In the genomic region with DNA sequence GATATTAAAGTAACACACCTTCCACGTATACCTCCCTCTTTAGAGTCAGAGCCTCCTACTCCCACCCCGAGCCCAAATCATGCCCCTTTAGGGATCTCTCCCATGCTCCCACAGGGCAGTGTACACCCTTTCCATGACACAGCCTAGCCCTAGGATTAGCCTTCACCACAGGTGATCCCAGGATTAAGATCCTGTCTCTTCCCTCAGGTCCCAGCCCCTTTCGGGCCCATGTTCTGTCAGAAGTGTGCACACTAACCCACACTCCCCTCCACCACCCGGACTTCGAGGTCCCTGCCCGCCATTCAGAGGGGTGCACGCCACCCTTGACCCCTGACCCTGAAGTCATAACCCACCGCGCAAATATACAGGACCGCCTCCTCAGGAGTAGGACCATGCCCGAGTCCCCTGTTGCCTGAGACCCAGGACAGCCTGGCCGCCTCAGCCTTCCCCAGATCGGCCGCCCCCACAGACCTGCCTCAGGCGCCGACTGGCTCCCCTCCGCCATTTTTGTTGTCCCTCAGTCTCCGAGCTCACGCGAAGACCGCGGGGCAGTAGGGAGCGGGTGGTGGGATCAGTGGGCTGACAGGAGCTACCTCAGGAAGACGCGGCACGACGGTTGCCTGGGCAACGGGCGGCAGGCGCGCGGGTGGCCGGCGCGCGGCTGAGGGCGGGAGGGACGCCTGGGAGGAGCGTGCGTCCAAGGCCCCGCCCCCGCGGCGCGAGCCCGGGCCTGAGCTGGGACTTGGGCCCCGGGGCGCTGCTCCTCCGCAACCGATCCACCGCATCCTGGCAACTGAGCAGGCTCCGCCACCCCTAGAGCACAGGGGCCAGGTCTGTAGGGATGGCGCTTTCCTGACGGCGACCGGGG, we compare ENCODE assay signal across 8 cellular contexts. TPM values are rescaled to one million over a fixed set of nuclear protein-coding genes. Genes with fewer than 3 reads are reported as not detected.
A peak's percentile ranks its signal among the peaks of the same experiment; 100 is the strongest.
DNase-seq lines count a peak whose midpoint lies in the region; ATAC-seq and TF ChIP-seq lines count a peak whose summit lies in the region.

A gene (minus strand): TSS at position 663 of the 868 bp plus-strand sequence.

- TF ChIP-seq CTCF in AG04450 (IDR thresholded peaks at IDR 0.05; ENCODE audit: low read depth, low read length) (no peak), HEK293 (tag by site-specific recombination; IDR thresholded peaks at IDR 0.05) (no peak), epithelial cell of esophagus (IDR thresholded peaks at IDR 0.05; ENCODE audit: insufficient read depth, low read depth, low read length, missing control alignments) (no peak), uterus (IDR thresholded peaks at IDR 0.05) (no peak)

- H3K27me3 ChIP-seq in AG04450 (ENCODE audit: control insufficient read depth, insufficient read depth, low read length) (no peaks in the 10 kb centered on the region), uterus (no peaks in the 10 kb centered on the region)

- H3K4me3 ChIP-seq in AG04450 (ENCODE audit: low read depth, low read length), result peak within 1 kb of the TSS; percentile 35
- peak within 1 kb of the TSS; percentile 49 for H3K4me3 ChIP-seq in HEK293 (ENCODE audit: low read depth, low read length)
- peak within 1 kb of the TSS; percentile 45 for H3K4me3 ChIP-seq in epithelial cell of esophagus (ENCODE audit: low read length)
- H3K4me3 ChIP-seq in uterus, result peak within 1 kb of the TSS; percentile 19 to 21

- H3K9me3 ChIP-seq in AG04450 (ENCODE audit: control insufficient read depth, insufficient read depth, low read length) (peaks cover 6% of the 10 kb centered on the region), HEK293 (ENCODE audit: control insufficient read depth, insufficient read depth, low read depth, low read length) (no peaks in the 10 kb centered on the region), uterus (no peaks in the 10 kb centered on the region)

- TF ChIP-seq POLR2A in uterus (IDR thresholded peaks at IDR 0.05), result no peak

- no peak for ATAC-seq in HG03135 (IDR thresholded peaks at IDR 0.05; ENCODE audit: unreplicated experiment)

- DNase-seq in AG04450 (ENCODE audit: low read depth, low spot score) (no peak), RPMI8226 (peak; percentile 45), epithelial cell of esophagus (ENCODE audit: low read depth) (peak; percentile 46), mucosa of gallbladder (ENCODE audit: low spot score) (peak; percentile 38), uterus (peak in 1 of 2 donors; percentile 15), AML-193 (lab: John Stamatoyannopoulos, UW) (no peak)

- no peaks in the 10 kb centered on the region for H3K4me1 ChIP-seq in HEK293 (ENCODE audit: control insufficient read depth, insufficient read depth, low read length)
- no peaks in the 10 kb centered on the region for H3K4me1 ChIP-seq in uterus

- POLR2A ChIA-PET in AG04450 (lab: Yijun Ruan, JAX) (no interaction called here), HEK293 (lab: Yijun Ruan, JAX) (interaction anchor here (0.7 kb wide), 1 partner anchor 12 kb away, joined by 3 read pairs; no protein-coding TSS in a partner anchor)

- intact Hi-C loops in uterus (cut with DNase I; ENCODE audit: low total_unique reads), result no loop called here

- CTCF ChIA-PET in AG04450 (lab: Charles Lee), result no interaction called here
- CTCF ChIA-PET in HEK293 (lab: Yijun Ruan, JAX), result interaction anchor here (0.7 kb wide), 1 partner anchor 10 kb away, joined by 4 read pairs; no protein-coding TSS in a partner anchor

- H3K36me3 ChIP-seq in HEK293 (ENCODE audit: control insufficient read depth in 2 of 2, insufficient read depth in 1 of 2, low read length in 2 of 2) (no peaks in the 10 kb centered on the region), uterus (no peaks in the 10 kb centered on the region)

- H3K27ac ChIP-seq in AG04450 (ENCODE audit: low read depth, low read length) (no peak within 1 kb of the TSS), HEK293 (ENCODE audit: extremely low read depth, low read depth, low read length) (no peak within 1 kb of the TSS; the same call in 1 of the 2 replicates), uterus (no peak within 1 kb of the TSS)

TF ChIP-seq in HEK293, 187 proteins besides CTCF, POLR2A, EP300 and RAD21:
- no peak for TF ChIP-seq KLF16 (tag by site-specific recombination; IDR thresholded peaks at IDR 0.05)
- TF ChIP-seq ZBTB48 (tag by site-specific recombination; IDR thresholded peaks at IDR 0.05), result peak; percentile 66
- peak; percentile 70 for TF ChIP-seq ZFHX2 (tag by site-specific recombination; conservative IDR thresholded peaks at IDR 0.05)
- TF ChIP-seq ZNF701 (tag by site-specific recombination; IDR thresholded peaks at IDR 0.05), result no peak
- TF ChIP-seq ZBTB17 (tag by site-specific recombination; IDR thresholded peaks at IDR 0.05), result 0 out of 2 replicates have a peak, but pooled peaks have one; percentile 11
- TF ChIP-seq ZNF660 (tag by site-specific recombination; IDR thresholded peaks at IDR 0.05), result 0 out of 2 replicates have a peak, but pooled peaks have one; percentile 35
- 0 out of 2 replicates have a peak, but pooled peaks have one; percentile 51 for TF ChIP-seq ZNF561 (tag by site-specific recombination; IDR thresholded peaks at IDR 0.05; ENCODE audit: borderline replicate concordance)
- TF ChIP-seq ZNF335 (tag by site-specific recombination; conservative IDR thresholded peaks at IDR 0.05), result peak; percentile 83
- no peak for TF ChIP-seq ZNF394 (tag by site-specific recombination; IDR thresholded peaks at IDR 0.05; ENCODE audit: borderline replicate concordance)
- peak; percentile 66 for TF ChIP-seq ZNF76 (tag by site-specific recombination; IDR thresholded peaks at IDR 0.05; ENCODE audit: borderline replicate concordance, low read depth)
- peak; percentile 55; the same call in 1 of the 2 replicates for TF ChIP-seq YY1 (tag by site-specific recombination; IDR thresholded peaks at IDR 0.05)
- TF ChIP-seq ZNF791 (tag by site-specific recombination; IDR thresholded peaks at IDR 0.05), result no peak
- TF ChIP-seq SCRT2 (tag by site-specific recombination; IDR thresholded peaks at IDR 0.05), result 0 out of 2 replicates have a peak, but pooled peaks have one; percentile 24
- TF ChIP-seq, protein P1, sequence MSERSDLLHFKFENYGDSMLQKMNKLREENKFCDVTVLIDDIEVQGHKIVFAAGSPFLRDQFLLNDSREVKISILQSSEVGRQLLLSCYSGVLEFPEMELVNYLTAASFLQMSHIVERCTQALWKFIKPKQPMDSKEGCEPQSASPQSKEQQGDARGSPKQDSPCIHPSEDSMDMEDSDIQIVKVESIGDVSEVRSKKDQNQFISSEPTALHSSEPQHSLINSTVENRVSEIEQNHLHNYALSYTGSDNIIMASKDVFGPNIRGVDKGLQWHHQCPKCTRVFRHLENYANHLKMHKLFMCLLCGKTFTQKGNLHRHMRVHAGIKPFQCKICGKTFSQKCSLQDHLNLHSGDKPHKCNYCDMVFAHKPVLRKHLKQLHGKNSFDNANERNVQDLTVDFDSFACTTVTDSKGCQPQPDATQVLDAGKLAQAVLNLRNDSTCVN (tag by site-specific recombination; optimal IDR thresholded peaks at IDR 0.05), result peak; percentile 50
- 0 out of 2 replicates have a peak, but pooled peaks have one; percentile 17 for TF ChIP-seq ZNF777 (tag by site-specific recombination; IDR thresholded peaks at IDR 0.05; ENCODE audit: borderline replicate concordance)
- peak; percentile 87 for TF ChIP-seq ZBTB20 (tag by site-specific recombination; IDR thresholded peaks at IDR 0.05)
- no peak for TF ChIP-seq ZNF544 (tag by site-specific recombination; IDR thresholded peaks at IDR 0.05)

RNA-seq across cellular contexts. Expression of the gene that starts here (rescaled TPM):
- not detected in 2 replicates for polyA plus RNA-seq in AG04450 (2011; rRNA removed)
- 0.18 TPM in 1 of 2 replicates, not detected in the other for polyA minus RNA-seq in AG04450 (2011; rRNA and poly(A)+ RNA removed)
- total RNA-seq in mucosa of gallbladder (0.52 TPM), uterus (1 to 10 TPM in 1 of 4 donors, under 1 TPM in 1, not detected in 2; 0.85 to 1.9 TPM)

Comparison
In these comparisons a context has a peak if more than half of its experiments do, and no peak if none do; other contexts are left out.
1. Peak in DNase-seq in mucosa of gallbladder; RNA of the gene not detected or under 1 TPM.
2. DNase-seq: peak in RPMI8226 (single experiment) and epithelial cell of esophagus (single experiment); none in AG04450 (single experiment) and AML-193 (0 of 2).
3. Peak in every context shown above with its lines, with median percentiles within 50 percentile points of each other: H3K4me3 ChIP-seq.